Comparison of ENCODE assay signal across 8 cellular contexts in the genomic region with DNA sequence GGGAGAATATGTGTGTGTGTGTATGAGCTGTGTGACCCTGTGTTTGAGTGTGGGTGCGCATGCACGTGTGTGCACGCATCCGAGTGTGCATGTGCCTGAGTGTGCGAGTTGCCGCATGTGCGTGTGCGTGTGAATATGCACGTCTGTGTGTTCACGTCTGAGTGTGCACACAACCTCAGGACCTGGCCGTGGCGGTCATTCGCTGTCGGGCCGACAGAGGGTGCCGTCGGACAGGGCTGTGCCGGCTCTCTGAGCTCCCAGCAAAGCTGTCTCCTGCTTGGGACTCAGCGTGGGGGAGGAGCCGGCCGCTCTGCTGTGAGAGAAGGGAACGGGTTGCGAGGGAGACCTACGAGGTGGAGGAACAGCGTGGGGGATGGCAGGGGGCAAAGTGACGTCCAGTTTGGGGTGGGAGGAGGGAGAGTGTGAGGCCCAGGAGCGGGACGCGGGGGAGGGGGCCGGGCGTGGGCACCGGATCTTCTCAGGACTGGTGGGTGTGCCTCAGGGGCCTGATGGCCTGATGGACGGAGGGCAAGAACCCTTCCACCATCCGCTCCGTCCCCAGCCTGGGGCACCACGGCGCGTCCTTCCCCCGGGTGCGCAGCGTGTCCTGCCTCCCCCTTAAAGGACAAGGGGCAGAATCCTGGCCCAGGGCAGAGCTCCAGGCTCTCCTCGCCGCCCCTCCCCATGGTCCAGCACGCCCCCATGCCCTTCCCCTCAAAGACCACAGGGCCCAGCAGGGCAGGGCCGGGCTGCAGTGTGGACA. TPM values are rescaled to one million over a fixed set of nuclear protein-coding genes. Genes with fewer than 3 reads are reported as not detected.
DNase-seq lines count a peak whose midpoint lies in the region; ATAC-seq and TF ChIP-seq lines count a peak whose summit lies in the region.

No MANE protein-coding gene starts in this region.

- DNase-seq in AG20443 (ENCODE audit: low spot score), result peak; percentile 97
- DNase-seq in HuH-7 (ENCODE audit: low spot score), result peak; percentile 99
- DNase-seq in OCI-M2 (lab: John Stamatoyannopoulos, UW; ENCODE audit: unreplicated experiment), result peak; percentile 29
- peak; percentile 87 for DNase-seq in activated T-cell treated with anti-CD3 and anti-CD28 coated beads for 48 hours (ENCODE audit: low read depth)
- DNase-seq in esophagus muscularis mucosa (ENCODE audit: extremely low spot score), result peak; percentile 93
- DNase-seq in myocyte (ENCODE audit: low read depth), result peak; percentile 76
- DNase-seq in stimulated activated CD8-positive, alpha-beta memory T cell treated with anti-CD3 and anti-CD28 coated beads, Interleukin-7, amount 100 ng/mL, for 1 hour (ENCODE audit: low read depth in 2 of 2), result peak; percentile 64 to 76

- peak; percentile 68 for ATAC-seq in GM19035 (IDR thresholded peaks at IDR 0.05; ENCODE audit: unreplicated experiment)

- WGBS in esophagus muscularis mucosa, result 2% methylated on average over 28 of the region's 45 CpGs

- intact Hi-C loops in esophagus muscularis mucosa (cut with DNase I), result loop anchor here (2.0 kb wide), 1 partner anchor 36 kb away; no protein-coding TSS in a partner anchor

- TF ChIP-seq POLR2A in esophagus muscularis mucosa (IDR thresholded peaks at IDR 0.05; ENCODE audit: low read depth), result no peak

- TF ChIP-seq CTCF in esophagus muscularis mucosa (IDR thresholded peaks at IDR 0.05), result peak; percentile 82 to 93 (median 93)

- TF ChIP-seq EP300 in esophagus muscularis mucosa (IDR thresholded peaks at IDR 0.05), result no peak

- no peaks in the 10 kb centered on the region for H3K9me3 ChIP-seq in esophagus muscularis mucosa

- H3K27me3 ChIP-seq in esophagus muscularis mucosa, result peaks cover 8 to 89% (median 37%) of the 10 kb centered on the region in 4 donors

- peaks cover 7 to 13% (median 13%) of the 10 kb centered on the region in 4 donors for H3K4me1 ChIP-seq in esophagus muscularis mucosa

- H3K36me3 ChIP-seq in esophagus muscularis mucosa, result peaks cover 0 to 3% (median 2%) of the 10 kb centered on the region in 4 donors

- no peak overlapping the region for H3K27ac ChIP-seq in esophagus muscularis mucosa (replicated peaks in 1 of 4)

- peak overlapping the region; percentile 33 to 45 (median 35) for H3K4me3 ChIP-seq in esophagus muscularis mucosa

RNA-seq across cellular contexts. Expression of gene SLC17A9, which starts 19.9 kb away (rescaled TPM):
- total RNA-seq in esophagus muscularis mucosa (1 to 10 TPM; 2.2 to 5.2 (median 2.7) TPM), myocyte (0.16 TPM in 1 of 2 replicates, not detected in the other)
- polyA plus RNA-seq in myocyte (2012), result 0.03 TPM

RNA-seq across cellular contexts. Expression of gene BHLHE23, which starts 34.3 kb away (rescaled TPM):
- total RNA-seq in esophagus muscularis mucosa, result not detected
- total RNA-seq in myocyte, result not detected in 2 replicates
- polyA plus RNA-seq in myocyte (2012), result not detected

RNA-seq across cellular contexts. Expression of gene GID8, which starts 34.5 kb away (rescaled TPM):
- 10 to 100 TPM; 22.4 to 30.1 (median 25.6) TPM for total RNA-seq in esophagus muscularis mucosa
- 27.9 and 28.8 TPM in 2 replicates for total RNA-seq in myocyte
- 29.8 TPM for polyA plus RNA-seq in myocyte (2012)

RNA-seq across cellular contexts. Expression of gene DIDO1, which starts 46.1 kb away (rescaled TPM):
- total RNA-seq in esophagus muscularis mucosa (10 to 100 TPM; 48.9 to 61.6 (median 55.7) TPM), myocyte (31.9 and 33.8 TPM in 2 replicates)
- polyA plus RNA-seq in myocyte (2012), result 20.8 TPM

Comparison
In these comparisons a context has a peak if more than half of its experiments do, and no peak if none do; other contexts are left out.
1. DNase-seq: peak in every context shown above with its lines; median percentile 99 in HuH-7; 97 in AG20443; 93 in esophagus muscularis mucosa; 87 in activated T-cell treated with anti-CD3 and anti-CD28 coated beads for 48 hours; 76 in myocyte; 70 in stimulated activated CD8-positive, alpha-beta memory T cell treated with anti-CD3 and anti-CD28 coated beads, Interleukin-7, amount 100 ng/mL, for 1 hour; 29 in OCI-M2.